In the genomic region with DNA sequence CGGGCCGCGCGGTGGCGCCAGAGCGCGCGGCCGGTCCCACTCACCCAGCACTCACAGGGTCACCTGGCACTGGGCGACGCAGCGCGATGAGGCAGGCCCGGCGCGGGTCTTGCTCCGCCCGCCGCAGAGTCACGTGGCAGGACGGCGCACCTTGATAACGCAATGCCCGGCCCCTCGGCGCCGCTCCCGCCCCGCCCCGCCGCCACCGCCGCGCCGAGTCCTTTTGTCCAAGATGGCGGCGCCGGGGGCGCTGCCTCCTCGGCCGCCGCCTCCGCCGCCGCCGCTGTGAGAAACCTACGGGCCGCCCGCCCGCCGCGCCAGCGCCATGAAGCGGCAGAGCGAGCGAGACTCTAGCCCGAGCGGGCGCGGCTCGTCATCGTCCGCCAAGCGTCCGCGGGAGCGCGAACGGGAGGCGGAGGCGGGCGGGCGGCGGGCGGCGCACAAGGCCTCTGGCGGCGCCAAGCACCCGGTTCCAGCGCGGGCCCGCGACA, we compare ENCODE assay signal across 8 cellular contexts. TPM values are rescaled to one million over a fixed set of nuclear protein-coding genes. Genes with fewer than 3 reads are reported as not detected.
A peak's percentile ranks its signal among the peaks of the same experiment; 100 is the strongest.
DNase-seq lines count a peak whose midpoint lies in the region; TF ChIP-seq lines count a peak whose summit lies in the region.

A gene with protein sequence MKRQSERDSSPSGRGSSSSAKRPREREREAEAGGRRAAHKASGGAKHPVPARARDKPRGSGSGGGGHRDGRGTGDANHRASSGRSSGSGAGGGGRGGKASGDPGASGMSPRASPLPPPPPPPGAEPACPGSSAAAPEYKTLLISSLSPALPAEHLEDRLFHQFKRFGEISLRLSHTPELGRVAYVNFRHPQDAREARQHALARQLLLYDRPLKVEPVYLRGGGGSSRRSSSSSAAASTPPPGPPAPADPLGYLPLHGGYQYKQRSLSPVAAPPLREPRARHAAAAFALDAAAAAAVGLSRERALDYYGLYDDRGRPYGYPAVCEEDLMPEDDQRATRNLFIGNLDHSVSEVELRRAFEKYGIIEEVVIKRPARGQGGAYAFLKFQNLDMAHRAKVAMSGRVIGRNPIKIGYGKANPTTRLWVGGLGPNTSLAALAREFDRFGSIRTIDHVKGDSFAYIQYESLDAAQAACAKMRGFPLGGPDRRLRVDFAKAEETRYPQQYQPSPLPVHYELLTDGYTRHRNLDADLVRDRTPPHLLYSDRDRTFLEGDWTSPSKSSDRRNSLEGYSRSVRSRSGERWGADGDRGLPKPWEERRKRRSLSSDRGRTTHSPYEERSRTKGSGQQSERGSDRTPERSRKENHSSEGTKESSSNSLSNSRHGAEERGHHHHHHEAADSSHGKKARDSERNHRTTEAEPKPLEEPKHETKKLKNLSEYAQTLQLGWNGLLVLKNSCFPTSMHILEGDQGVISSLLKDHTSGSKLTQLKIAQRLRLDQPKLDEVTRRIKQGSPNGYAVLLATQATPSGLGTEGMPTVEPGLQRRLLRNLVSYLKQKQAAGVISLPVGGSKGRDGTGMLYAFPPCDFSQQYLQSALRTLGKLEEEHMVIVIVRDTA (plus strand): TSS at position 211 of the 491 bp plus-strand sequence. CDS start 115 bp downstream, at position 326.

- peak within 1 kb of the TSS; percentile 85 for H3K9ac ChIP-seq in SK-N-MC (ENCODE audit: insufficient read length)

- H3K27ac ChIP-seq in SK-N-MC (peak within 1 kb of the TSS; percentile 36), testis (peak within 1 kb of the TSS; percentile 79 to 91)

- peaks cover 38% of the 10 kb centered on the region for H3K4me1 ChIP-seq in testis

- CTCF ChIA-PET in HEK293T (lab: Yijun Ruan, JAX) = interaction anchor here (1.5 kb wide), 1 partner anchor 111 kb away, joined by 3 read pairs; no protein-coding TSS in a partner anchor

- TF ChIP-seq CTCF in testis (IDR thresholded peaks at IDR 0.05) = peak in 2 of 3 experiments; percentile 95 to 98

- no peak for TF ChIP-seq POLR2A in testis (IDR thresholded peaks at IDR 0.05)

- WGBS in testis, 2 donors = 0% methylated on average over 79 of the region's 83 CpGs; no CpG with 5 or more reads in 1 of the 2 donors

- H3K4me3 ChIP-seq in SK-N-MC = peak within 1 kb of the TSS; percentile 78
- peak within 1 kb of the TSS; percentile 68 to 96 for H3K4me3 ChIP-seq in testis

- POLR2A ChIA-PET in HEK293T (lab: Yijun Ruan, JAX) = interaction anchor here (1.0 to 3.1 kb wide), 2 partner anchors 10 to 109 kb away, joined by 4 to 16 read pairs; a partner anchor contains a TSS

- intact Hi-C loops in testis (cut with DNase I; ENCODE audit: low total_unique reads) = loop anchor here (10.0 kb wide), 2 partner anchors 104 to 274 kb away; no protein-coding TSS in a partner anchor

- no peaks in the 10 kb centered on the region for H3K27me3 ChIP-seq in testis

- DNase-seq in GM04504 (ENCODE audit: low read depth) (peak; percentile 93), HEK293T (ENCODE audit: extremely low spot score) (peak; percentile 95), MV-4-11 (lab: John Stamatoyannopoulos, UW) (peak; percentile 94), SK-N-MC (ENCODE audit: low read depth, low spot score) (no peak), globus pallidus (ENCODE audit: low spot score) (peak; percentile 94), occipital lobe (lab: John Stamatoyannopoulos, UW) (peak; percentile 95), testis (peak; percentile 97)
- peak; percentile 98 for DNase-seq in activated naive CD4-positive, alpha-beta T cell treated with anti-CD3 and anti-CD28 coated beads, Interleukin-2, amount 50 U/mL, for 16 hours

- H3K36me3 ChIP-seq in SK-N-MC (ENCODE audit: insufficient read depth, low read length) (peaks cover 32% of the 10 kb centered on the region), testis (ENCODE audit: low read depth, missing control alignments) (no peaks in the 10 kb centered on the region)

- H3K9me3 ChIP-seq in SK-N-MC (ENCODE audit: low read depth, low read length) (no peaks in the 10 kb centered on the region), testis (no peaks in the 10 kb centered on the region)

TF ChIP-seq in HEK293T, 16 proteins besides CTCF, POLR2A, EP300 and RAD21:
- TF ChIP-seq L3MBTL2 (conservative IDR thresholded peaks at IDR 0.05) (peak; percentile 88), ARNT (IDR thresholded peaks at IDR 0.05) (peak; percentile 17; the same call in 1 of the 2 replicates), CTBP1 (IDR thresholded peaks at IDR 0.05; ENCODE audit: borderline replicate concordance) (no peak)

RNA-seq across cellular contexts. Expression of the gene that starts here (rescaled TPM):
- total RNA-seq in occipital lobe (33.5 TPM), testis (10 to 100 TPM; 33.9 to 41.4 TPM)
- polyA plus RNA-seq in testis (ENCODE audit: insufficient read depth, low read depth, low replicate concordance) = 27.1 TPM
